ENCODE assay signal across 17 cellular contexts in genomic region chr22:23970816-23971482, GRCh38. TPM values are rescaled to one million over a fixed set of nuclear protein-coding genes. Genes with fewer than 3 reads are reported as not detected.
A peak's percentile ranks its signal among the peaks of the same experiment; 100 is the strongest.
DNase-seq lines count a peak whose midpoint lies in the region; ATAC-seq and TF ChIP-seq lines count a peak whose summit lies in the region.
"Had no signal": no experiment of that assay in that cellular context is flagged by ENCODE, and none has a peak within 500 bp of the region (broad histone marks: within the 10 kb centered on the region; RNA-seq: fewer than 3 reads in every experiment).

No MANE protein-coding gene starts in this region.

- no peaks in the 10 kb centered on the region for H3K4me1 ChIP-seq in HEK293 (ENCODE audit: control insufficient read depth, insufficient read depth, low read length)
- H3K4me1 ChIP-seq in adipocyte (ENCODE audit: control insufficient read depth, insufficient read depth, low read length) = peaks cover 3% of the 10 kb centered on the region
- H3K4me1 ChIP-seq: prostate gland had no signal

- ATAC-seq in activated naive CD4-positive, alpha-beta T cell treated with anti-CD3 and anti-CD28 coated beads, Interleukin-2, amount 50 U/mL, for 72 hours = no peak
- ATAC-seq in GM19463 (IDR thresholded peaks at IDR 0.05; ENCODE audit: unreplicated experiment) = no peak
- ATAC-seq: mucosa of descending colon had no signal

- H3K36me3 ChIP-seq in HEK293 (ENCODE audit: control insufficient read depth in 2 of 2, insufficient read depth in 1 of 2, low read length in 2 of 2) = peaks cover 0 to 33% of the 10 kb centered on the region in 2 experiments; a peak in 2 of 3 replicates
- peaks cover 29% of the 10 kb centered on the region for H3K36me3 ChIP-seq in adipocyte (ENCODE audit: control insufficient read depth, insufficient read depth, low read length, severe bottlenecking)
- H3K36me3 ChIP-seq: prostate gland had no signal

- H3K27ac ChIP-seq in HEK293 (ENCODE audit: extremely low read depth, low read depth, low read length) = peak overlapping the region; percentile 29; the same call in 1 of the 2 replicates
- H3K27ac ChIP-seq: prostate gland had no signal

- H3K9ac ChIP-seq in adipocyte (ENCODE audit: low read length) = peak overlapping the region; percentile 18

- H3K4me3 ChIP-seq in HEK293 (ENCODE audit: low read depth, low read length) (no peak overlapping the region), adipocyte (ENCODE audit: low read length) (no peak overlapping the region)
- H3K4me3 ChIP-seq: mucosa of descending colon, prostate gland had no signal

- DNase-seq in activated naive CD4-positive, alpha-beta T cell treated with anti-CD3 and anti-CD28 coated beads, Interleukin-2, amount 50 U/mL, for 72 hours (ENCODE audit: low spot score in 2 of 2) = peak in 1 of 2 donors; percentile 52
- no peak for DNase-seq in activated naive CD4-positive, alpha-beta T cell treated with anti-CD3 and anti-CD28 coated beads, Interleukin-2, amount 50 U/mL, for 16 hours
- DNase-seq in adipocyte (ENCODE audit: low read depth) (no peak), posterior vena cava (ENCODE audit: low spot score) (peak; percentile 57), mucosa of gallbladder (ENCODE audit: low spot score) (no peak)
- no peak for DNase-seq in activated CD8-positive, alpha-beta memory T cell treated with anti-CD3 and anti-CD28 coated beads, Interleukin-2, amount 50 U/mL, for 48 hours
- DNase-seq: activated naive CD4-positive, alpha-beta T cell treated with anti-CD3 and anti-CD28 coated beads, Interleukin-2, amount 10 ng/mL, durations not matched to agents 7 days and 5 days; EL; mucosa of descending colon; NCI-H1694 treated with DMSO at 0.1 percent for 48 hours; NCI-H526 treated with DMSO at 0.1 percent for 48 hours had no signal

- peaks cover 9 to 26% of the 10 kb centered on the region in 2 donors for H3K36me3 Mint-ChIP-seq in activated naive CD4-positive, alpha-beta T cell treated with anti-CD3 and anti-CD28 coated beads, Interleukin-2, amount 50 U/mL, for 72 hours

- H3K9me3 Mint-ChIP-seq in activated naive CD4-positive, alpha-beta T cell treated with anti-CD3 and anti-CD28 coated beads, Interleukin-2, amount 50 U/mL, for 72 hours = no peaks in the 10 kb centered on the region
- H3K9me3 Mint-ChIP-seq: activated naive CD4-positive, alpha-beta T cell treated with anti-CD3 and anti-CD28 coated beads, Interleukin-2, amount 10 ng/mL, durations not matched to agents 7 days and 5 days had no signal

- peak overlapping the region; percentile 44 to 65 for H3K27ac Mint-ChIP-seq in activated naive CD4-positive, alpha-beta T cell treated with anti-CD3 and anti-CD28 coated beads, Interleukin-2, amount 50 U/mL, for 72 hours
- H3K27ac Mint-ChIP-seq: activated naive CD4-positive, alpha-beta T cell treated with anti-CD3 and anti-CD28 coated beads, Interleukin-2, amount 10 ng/mL, durations not matched to agents 7 days and 5 days had no signal

- no peaks in the 10 kb centered on the region for H3K27me3 ChIP-seq in adipocyte (replicated peaks; ENCODE audit: control insufficient read depth, insufficient read depth, low read length)

- no peak for TF ChIP-seq CTCF in HEK293 (tag by site-specific recombination; IDR thresholded peaks at IDR 0.05)

- no peaks in the 10 kb centered on the region for H3K9me3 ChIP-seq in HEK293 (ENCODE audit: control insufficient read depth, insufficient read depth, low read depth, low read length)
- no peaks in the 10 kb centered on the region for H3K9me3 ChIP-seq in adipocyte (ENCODE audit: control insufficient read depth, low read length)
- H3K9me3 ChIP-seq: mucosa of descending colon, prostate gland had no signal

- intact Hi-C loops in posterior vena cava (cut with DNase I) = loop anchor here in 1 of 2 donors (10.0 kb wide), 1 partner anchor 46 kb away; no protein-coding TSS in a partner anchor

- CTCF ChIA-PET in HEK293 (lab: Yijun Ruan, JAX) = interaction anchor here (1.0 kb wide), 1 partner anchor 121 kb away, joined by 3 read pairs; no protein-coding TSS in a partner anchor

- POLR2A ChIA-PET in HEK293 (lab: Yijun Ruan, JAX) = interaction anchor here (0.5 to 1.1 kb wide), 3 partner anchors 75 to 184 kb away, joined by 3 to 7 read pairs (median 3); partner anchors contain the start of gene MIF

TF ChIP-seq in HEK293, 187 proteins besides CTCF, POLR2A, EP300 and RAD21:
- TF ChIP-seq ZNF792 (tag by site-specific recombination; IDR thresholded peaks at IDR 0.05) (no peak), ZBTB17 (tag by site-specific recombination; IDR thresholded peaks at IDR 0.05) (peak; percentile 56), ZNF169 (tag by site-specific recombination; IDR thresholded peaks at IDR 0.05) (no peak), ZNF529 (tag by site-specific recombination; IDR thresholded peaks at IDR 0.05; ENCODE audit: insufficient replicate concordance) (no peak), ZBTB7A (tag by site-specific recombination; IDR thresholded peaks at IDR 0.05; ENCODE audit: low read depth) (no peak)
- TF ChIP-seq, protein P1, sequence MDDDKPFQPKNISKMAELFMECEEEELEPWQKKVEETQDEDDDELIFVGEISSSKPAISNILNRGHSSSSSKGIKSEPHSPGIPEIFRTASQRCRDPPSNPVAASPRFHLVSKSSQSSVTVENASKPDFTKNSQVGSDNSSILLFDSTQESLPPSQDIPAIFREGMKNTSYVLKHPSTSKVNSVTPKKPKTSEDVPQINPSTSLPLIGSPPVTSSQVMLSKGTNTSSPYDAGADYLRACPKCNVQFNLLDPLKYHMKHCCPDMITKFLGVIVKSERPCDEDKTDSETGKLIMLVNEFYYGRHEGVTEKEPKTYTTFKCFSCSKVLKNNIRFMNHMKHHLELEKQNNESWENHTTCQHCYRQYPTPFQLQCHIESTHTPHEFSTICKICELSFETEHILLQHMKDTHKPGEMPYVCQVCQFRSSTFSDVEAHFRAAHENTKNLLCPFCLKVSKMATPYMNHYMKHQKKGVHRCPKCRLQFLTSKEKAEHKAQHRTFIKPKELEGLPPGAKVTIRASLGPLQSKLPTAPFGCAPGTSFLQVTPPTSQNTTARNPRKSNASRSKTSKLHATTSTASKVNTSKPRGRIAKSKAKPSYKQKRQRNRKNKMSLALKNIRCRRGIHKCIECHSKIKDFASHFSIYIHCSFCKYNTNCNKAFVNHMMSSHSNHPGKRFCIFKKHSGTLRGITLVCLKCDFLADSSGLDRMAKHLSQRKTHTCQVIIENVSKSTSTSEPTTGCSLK (tag by site-specific recombination; IDR thresholded peaks at IDR 0.05) = no peak
- TF ChIP-seq, protein P2, sequence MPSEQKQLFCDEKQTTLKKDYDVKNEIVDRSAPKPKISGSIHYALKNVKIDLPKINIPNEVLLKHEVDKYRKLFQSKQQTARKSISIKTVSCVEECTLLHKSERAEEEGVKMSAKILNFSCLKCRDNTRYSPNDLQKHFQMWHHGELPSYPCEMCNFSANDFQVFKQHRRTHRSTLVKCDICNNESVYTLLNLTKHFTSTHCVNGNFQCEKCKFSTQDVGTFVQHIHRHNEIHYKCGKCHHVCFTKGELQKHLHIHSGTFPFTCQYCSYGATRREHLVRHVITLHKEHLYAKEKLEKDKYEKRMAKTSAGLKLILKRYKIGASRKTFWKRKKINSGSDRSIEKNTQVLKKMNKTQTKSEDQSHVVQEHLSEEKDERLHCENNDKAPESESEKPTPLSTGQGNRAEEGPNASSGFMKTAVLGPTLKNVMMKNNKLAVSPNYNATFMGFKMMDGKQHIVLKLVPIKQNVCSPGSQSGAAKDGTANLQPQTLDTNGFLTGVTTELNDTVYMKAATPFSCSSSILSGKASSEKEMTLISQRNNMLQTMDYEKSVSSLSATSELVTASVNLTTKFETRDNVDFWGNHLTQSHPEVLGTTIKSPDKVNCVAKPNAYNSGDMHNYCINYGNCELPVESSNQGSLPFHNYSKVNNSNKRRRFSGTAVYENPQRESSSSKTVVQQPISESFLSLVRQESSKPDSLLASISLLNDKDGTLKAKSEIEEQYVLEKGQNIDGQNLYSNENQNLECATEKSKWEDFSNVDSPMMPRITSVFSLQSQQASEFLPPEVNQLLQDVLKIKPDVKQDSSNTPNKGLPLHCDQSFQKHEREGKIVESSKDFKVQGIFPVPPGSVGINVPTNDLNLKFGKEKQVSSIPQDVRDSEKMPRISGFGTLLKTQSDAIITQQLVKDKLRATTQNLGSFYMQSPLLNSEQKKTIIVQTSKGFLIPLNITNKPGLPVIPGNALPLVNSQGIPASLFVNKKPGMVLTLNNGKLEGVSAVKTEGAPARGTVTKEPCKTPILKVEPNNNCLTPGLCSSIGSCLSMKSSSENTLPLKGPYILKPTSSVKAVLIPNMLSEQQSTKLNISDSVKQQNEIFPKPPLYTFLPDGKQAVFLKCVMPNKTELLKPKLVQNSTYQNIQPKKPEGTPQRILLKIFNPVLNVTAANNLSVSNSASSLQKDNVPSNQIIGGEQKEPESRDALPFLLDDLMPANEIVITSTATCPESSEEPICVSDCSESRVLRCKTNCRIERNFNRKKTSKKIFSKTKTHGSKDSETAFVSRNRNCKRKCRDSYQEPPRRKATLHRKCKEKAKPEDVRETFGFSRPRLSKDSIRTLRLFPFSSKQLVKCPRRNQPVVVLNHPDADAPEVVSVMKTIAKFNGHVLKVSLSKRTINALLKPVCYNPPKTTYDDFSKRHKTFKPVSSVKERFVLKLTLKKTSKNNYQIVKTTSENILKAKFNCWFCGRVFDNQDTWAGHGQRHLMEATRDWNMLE (tag by site-specific recombination; conservative IDR thresholded peaks at IDR 0.05; ENCODE audit: low read depth) = no peak

RNA-seq across cellular contexts. Expression of gene DDT, which starts 3.3 kb away (rescaled TPM):
- 100 to 1,000 TPM; 144 to 145 TPM for total RNA-seq in activated naive CD4-positive, alpha-beta T cell treated with anti-CD3 and anti-CD28 coated beads, Interleukin-2, amount 50 U/mL, for 72 hours
- 10 to 100 TPM; 48.5 to 50.3 TPM for total RNA-seq in posterior vena cava
- total RNA-seq in mucosa of gallbladder = 151 TPM

RNA-seq across cellular contexts. Expression of gene DDTL, which starts 4.3 kb away (rescaled TPM):
- 1 to 10 TPM; 1.9 to 2.8 TPM for total RNA-seq in activated naive CD4-positive, alpha-beta T cell treated with anti-CD3 and anti-CD28 coated beads, Interleukin-2, amount 50 U/mL, for 72 hours
- total RNA-seq in posterior vena cava = 1 to 10 TPM in 1 of 2 donors, under 1 TPM in 1; 0.90 to 1.7 TPM
- 3.0 TPM for total RNA-seq in mucosa of gallbladder
- total RNA-seq: temporal lobe had no signal

RNA-seq across cellular contexts. Expression of gene GSTT2, which starts 9.0 kb away (rescaled TPM):
- total RNA-seq in activated naive CD4-positive, alpha-beta T cell treated with anti-CD3 and anti-CD28 coated beads, Interleukin-2, amount 50 U/mL, for 72 hours = under 1 TPM in 1 of 2 donors, not detected in 1; 0.75 TPM
- total RNA-seq in posterior vena cava (1 to 10 TPM; 1.2 to 3.9 TPM), mucosa of gallbladder (0.81 TPM)
- total RNA-seq: cerebellum, mucosa of descending colon, prostate gland, temporal lobe had no signal

RNA-seq across cellular contexts. Expression of gene GSTT2B, which starts 10.0 kb away (rescaled TPM):
- total RNA-seq in activated naive CD4-positive, alpha-beta T cell treated with anti-CD3 and anti-CD28 coated beads, Interleukin-2, amount 50 U/mL, for 72 hours = under 1 TPM in 1 of 2 donors, not detected in 1; 0.39 TPM
- total RNA-seq in posterior vena cava = 10 to 100 TPM in 1 of 2 donors, 1 to 10 TPM in 1; 5.6 to 13.1 TPM
- total RNA-seq in mucosa of gallbladder = 16.2 TPM

RNA-seq across cellular contexts. Expression of gene GSTT4, which starts 34.3 kb away (rescaled TPM):
- not detected for total RNA-seq in activated naive CD4-positive, alpha-beta T cell treated with anti-CD3 and anti-CD28 coated beads, Interleukin-2, amount 50 U/mL, for 72 hours
- total RNA-seq in posterior vena cava = not detected
- not detected for total RNA-seq in mucosa of gallbladder
- total RNA-seq: cerebellum, glomerular endothelial cell, mucosa of descending colon, temporal lobe had no signal
